1 cellular context compared by ENCODE assay signal in the genomic region with DNA sequence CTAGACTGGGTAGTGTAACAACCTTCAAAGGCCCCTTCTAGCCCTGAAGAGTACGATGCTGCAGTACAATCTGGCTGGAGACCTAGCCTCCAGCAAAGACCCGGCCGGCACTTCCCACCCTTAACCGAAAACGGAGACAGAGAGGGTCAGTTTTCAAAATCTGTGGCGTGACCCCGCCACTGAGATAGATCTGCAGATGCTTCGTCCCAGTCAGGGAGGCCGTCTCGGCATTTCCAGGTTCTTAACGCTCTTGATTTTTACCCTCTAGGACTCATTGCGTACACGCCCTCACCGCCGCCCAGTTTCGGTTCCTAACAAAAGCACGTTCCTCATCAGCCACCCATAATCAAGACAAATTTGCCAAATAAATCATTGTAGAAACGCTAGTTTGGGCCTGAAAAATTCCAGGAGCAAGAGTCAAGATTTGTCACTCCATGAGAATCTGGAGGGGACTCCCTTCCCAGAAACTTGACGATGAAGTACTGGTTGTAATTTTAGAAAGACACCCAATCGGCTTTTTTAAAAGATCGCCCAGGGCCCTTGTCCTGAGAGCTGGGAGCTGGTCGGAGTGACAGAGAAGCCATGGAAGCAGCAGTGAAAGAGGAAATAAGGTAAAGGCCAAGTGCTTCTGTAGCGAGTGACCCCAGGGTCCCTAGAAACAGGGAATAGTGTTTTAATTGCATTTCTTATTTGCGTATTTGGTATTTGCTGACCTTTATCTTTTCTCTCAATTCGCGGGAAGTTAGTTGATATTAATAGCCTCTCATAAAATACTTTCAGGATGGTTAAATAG.
TF ChIP-seq lines count a peak whose summit lies in the region.

No MANE protein-coding gene starts in this region.

TF ChIP-seq in H1, 55 proteins besides CTCF, POLR2A, EP300 and RAD21 (continued from another document):
- TF ChIP-seq, protein P1, sequence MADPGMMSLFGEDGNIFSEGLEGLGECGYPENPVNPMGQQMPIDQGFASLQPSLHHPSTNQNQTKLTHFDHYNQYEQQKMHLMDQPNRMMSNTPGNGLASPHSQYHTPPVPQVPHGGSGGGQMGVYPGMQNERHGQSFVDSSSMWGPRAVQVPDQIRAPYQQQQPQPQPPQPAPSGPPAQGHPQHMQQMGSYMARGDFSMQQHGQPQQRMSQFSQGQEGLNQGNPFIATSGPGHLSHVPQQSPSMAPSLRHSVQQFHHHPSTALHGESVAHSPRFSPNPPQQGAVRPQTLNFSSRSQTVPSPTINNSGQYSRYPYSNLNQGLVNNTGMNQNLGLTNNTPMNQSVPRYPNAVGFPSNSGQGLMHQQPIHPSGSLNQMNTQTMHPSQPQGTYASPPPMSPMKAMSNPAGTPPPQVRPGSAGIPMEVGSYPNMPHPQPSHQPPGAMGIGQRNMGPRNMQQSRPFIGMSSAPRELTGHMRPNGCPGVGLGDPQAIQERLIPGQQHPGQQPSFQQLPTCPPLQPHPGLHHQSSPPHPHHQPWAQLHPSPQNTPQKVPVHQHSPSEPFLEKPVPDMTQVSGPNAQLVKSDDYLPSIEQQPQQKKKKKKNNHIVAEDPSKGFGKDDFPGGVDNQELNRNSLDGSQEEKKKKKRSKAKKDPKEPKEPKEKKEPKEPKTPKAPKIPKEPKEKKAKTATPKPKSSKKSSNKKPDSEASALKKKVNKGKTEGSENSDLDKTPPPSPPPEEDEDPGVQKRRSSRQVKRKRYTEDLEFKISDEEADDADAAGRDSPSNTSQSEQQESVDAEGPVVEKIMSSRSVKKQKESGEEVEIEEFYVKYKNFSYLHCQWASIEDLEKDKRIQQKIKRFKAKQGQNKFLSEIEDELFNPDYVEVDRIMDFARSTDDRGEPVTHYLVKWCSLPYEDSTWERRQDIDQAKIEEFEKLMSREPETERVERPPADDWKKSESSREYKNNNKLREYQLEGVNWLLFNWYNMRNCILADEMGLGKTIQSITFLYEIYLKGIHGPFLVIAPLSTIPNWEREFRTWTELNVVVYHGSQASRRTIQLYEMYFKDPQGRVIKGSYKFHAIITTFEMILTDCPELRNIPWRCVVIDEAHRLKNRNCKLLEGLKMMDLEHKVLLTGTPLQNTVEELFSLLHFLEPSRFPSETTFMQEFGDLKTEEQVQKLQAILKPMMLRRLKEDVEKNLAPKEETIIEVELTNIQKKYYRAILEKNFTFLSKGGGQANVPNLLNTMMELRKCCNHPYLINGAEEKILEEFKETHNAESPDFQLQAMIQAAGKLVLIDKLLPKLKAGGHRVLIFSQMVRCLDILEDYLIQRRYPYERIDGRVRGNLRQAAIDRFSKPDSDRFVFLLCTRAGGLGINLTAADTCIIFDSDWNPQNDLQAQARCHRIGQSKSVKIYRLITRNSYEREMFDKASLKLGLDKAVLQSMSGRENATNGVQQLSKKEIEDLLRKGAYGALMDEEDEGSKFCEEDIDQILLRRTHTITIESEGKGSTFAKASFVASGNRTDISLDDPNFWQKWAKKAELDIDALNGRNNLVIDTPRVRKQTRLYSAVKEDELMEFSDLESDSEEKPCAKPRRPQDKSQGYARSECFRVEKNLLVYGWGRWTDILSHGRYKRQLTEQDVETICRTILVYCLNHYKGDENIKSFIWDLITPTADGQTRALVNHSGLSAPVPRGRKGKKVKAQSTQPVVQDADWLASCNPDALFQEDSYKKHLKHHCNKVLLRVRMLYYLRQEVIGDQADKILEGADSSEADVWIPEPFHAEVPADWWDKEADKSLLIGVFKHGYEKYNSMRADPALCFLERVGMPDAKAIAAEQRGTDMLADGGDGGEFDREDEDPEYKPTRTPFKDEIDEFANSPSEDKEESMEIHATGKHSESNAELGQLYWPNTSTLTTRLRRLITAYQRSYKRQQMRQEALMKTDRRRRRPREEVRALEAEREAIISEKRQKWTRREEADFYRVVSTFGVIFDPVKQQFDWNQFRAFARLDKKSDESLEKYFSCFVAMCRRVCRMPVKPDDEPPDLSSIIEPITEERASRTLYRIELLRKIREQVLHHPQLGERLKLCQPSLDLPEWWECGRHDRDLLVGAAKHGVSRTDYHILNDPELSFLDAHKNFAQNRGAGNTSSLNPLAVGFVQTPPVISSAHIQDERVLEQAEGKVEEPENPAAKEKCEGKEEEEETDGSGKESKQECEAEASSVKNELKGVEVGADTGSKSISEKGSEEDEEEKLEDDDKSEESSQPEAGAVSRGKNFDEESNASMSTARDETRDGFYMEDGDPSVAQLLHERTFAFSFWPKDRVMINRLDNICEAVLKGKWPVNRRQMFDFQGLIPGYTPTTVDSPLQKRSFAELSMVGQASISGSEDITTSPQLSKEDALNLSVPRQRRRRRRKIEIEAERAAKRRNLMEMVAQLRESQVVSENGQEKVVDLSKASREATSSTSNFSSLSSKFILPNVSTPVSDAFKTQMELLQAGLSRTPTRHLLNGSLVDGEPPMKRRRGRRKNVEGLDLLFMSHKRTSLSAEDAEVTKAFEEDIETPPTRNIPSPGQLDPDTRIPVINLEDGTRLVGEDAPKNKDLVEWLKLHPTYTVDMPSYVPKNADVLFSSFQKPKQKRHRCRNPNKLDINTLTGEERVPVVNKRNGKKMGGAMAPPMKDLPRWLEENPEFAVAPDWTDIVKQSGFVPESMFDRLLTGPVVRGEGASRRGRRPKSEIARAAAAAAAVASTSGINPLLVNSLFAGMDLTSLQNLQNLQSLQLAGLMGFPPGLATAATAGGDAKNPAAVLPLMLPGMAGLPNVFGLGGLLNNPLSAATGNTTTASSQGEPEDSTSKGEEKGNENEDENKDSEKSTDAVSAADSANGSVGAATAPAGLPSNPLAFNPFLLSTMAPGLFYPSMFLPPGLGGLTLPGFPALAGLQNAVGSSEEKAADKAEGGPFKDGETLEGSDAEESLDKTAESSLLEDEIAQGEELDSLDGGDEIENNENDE (IDR thresholded peaks at IDR 0.05; ENCODE audit: insufficient replicate concordance, low read length) = no peak
- TF ChIP-seq SIRT6 (IDR thresholded peaks at IDR 0.05; ENCODE audit: low read length) = no peak
- no peak for TF ChIP-seq SIX5 (IDR thresholded peaks at IDR 0.05; ENCODE audit: low read depth, low read length)
- TF ChIP-seq KDM5A (IDR thresholded peaks at IDR 0.05; ENCODE audit: low read length) = no peak
- no peak for TF ChIP-seq GABPA (IDR thresholded peaks at IDR 0.05; ENCODE audit: borderline replicate concordance, insufficient read depth, low read length)
- TF ChIP-seq POLR2AphosphoS5 (IDR thresholded peaks at IDR 0.05; ENCODE audit: low read depth, low read length) = no peak
- TF ChIP-seq EGR1 (IDR thresholded peaks at IDR 0.05; ENCODE audit: borderline replicate concordance, low read depth, low read length) = no peak
